In genomic region chr6:128521302-128521632, GRCh38 we compare ENCODE assay signal across 8 cellular contexts.
DNase-seq lines count a peak whose midpoint lies in the region; ATAC-seq and TF ChIP-seq lines count a peak whose summit lies in the region.

No MANE protein-coding gene starts in this region.

- H3K36me3 ChIP-seq in HUES6 (ENCODE audit: control insufficient read depth, insufficient read depth, low read length) (no peaks in the 10 kb centered on the region), mucosa of stomach (ENCODE audit: control insufficient read depth, insufficient read depth, low read length) (no peaks in the 10 kb centered on the region)

- peaks cover 20% of the 10 kb centered on the region for H3K4me1 ChIP-seq in HUES6 (ENCODE audit: control insufficient read depth, insufficient read depth, low read length)
- peaks cover 6% of the 10 kb centered on the region for H3K4me1 ChIP-seq in mucosa of stomach (ENCODE audit: control insufficient read depth, insufficient read depth, low read length)

- H3K4me3 ChIP-seq in HUES6 (ENCODE audit: low read depth, low read length) = peak overlapping the region; percentile 77
- H3K4me3 ChIP-seq in mucosa of stomach (ENCODE audit: low read length) = peak overlapping the region; percentile 66

- ATAC-seq in GM18873 (IDR thresholded peaks at IDR 0.05; ENCODE audit: low FRiP score, unreplicated experiment) = no peak
- no peak for ATAC-seq in HG03159 (IDR thresholded peaks at IDR 0.05; ENCODE audit: unreplicated experiment)

- H3K27ac ChIP-seq in 22Rv1 (peak overlapping the region; percentile 75), HUES6 (ENCODE audit: low read depth, low read length) (peak overlapping the region; percentile 98; the same call in 1 of the 2 replicates), caudate nucleus (ENCODE audit: low read depth, low read length) (peak overlapping the region; percentile 95)

- H3K9ac ChIP-seq in HUES6 (ENCODE audit: low read length) (peak overlapping the region; percentile 98), mucosa of stomach (ENCODE audit: low read length) (peak overlapping the region; percentile 98)

- no peaks in the 10 kb centered on the region for H3K9me3 ChIP-seq in HUES6 (ENCODE audit: control insufficient read depth, insufficient read depth, low read depth, low read length)
- no peaks in the 10 kb centered on the region for H3K9me3 ChIP-seq in mucosa of stomach (ENCODE audit: control insufficient read depth, low read length)

- no peak for DNase-seq in caudate nucleus (lab: John Stamatoyannopoulos, UW)
- no peak for DNase-seq in stimulated activated CD4-positive, alpha-beta T cell treated with anti-CD3 and anti-CD28 coated beads, Interleukin-2, amount 100 ng/mL, for 48 hours
- no peak for DNase-seq in hypothalamus (lab: John Stamatoyannopoulos, UW)

- H3K27me3 ChIP-seq in HUES6 (ENCODE audit: control insufficient read depth, insufficient read depth, low read length) = no peaks in the 10 kb centered on the region
- no peaks in the 10 kb centered on the region for H3K27me3 ChIP-seq in mucosa of stomach (ENCODE audit: control insufficient read depth, insufficient read depth, low read length)

- no peak for TF ChIP-seq CTCF in 22Rv1 (IDR thresholded peaks at IDR 0.05)
